In the genomic region with DNA sequence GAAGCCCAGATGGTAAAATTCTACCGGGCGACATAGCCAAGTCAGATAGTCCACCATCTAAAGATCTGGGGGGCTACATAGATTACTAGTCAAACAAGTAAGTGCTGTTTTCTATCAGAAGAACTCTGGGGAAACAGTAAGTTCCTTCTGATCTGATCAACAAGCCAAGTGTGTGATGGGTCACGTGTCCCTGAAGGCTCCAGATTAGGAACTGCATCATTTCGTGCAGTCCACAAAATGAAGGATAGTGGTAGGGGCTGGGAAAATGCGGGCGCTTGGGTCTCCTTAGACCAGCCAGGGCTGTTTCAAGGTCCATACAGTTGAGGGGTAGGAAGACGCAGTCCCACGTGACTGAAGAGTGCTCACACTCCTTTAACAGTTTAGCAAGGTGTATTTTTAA, we compare ENCODE assay signal across 26 cellular contexts. TPM values are rescaled to one million over a fixed set of nuclear protein-coding genes. Genes with fewer than 3 reads are reported as not detected.
DNase-seq lines count a peak whose midpoint lies in the region; ATAC-seq, FAIRE-seq and TF ChIP-seq lines count a peak whose summit lies in the region.
"Had no signal": no experiment of that assay in that cellular context is flagged by ENCODE, and none has a peak within 500 bp of the region (broad histone marks: within the 10 kb centered on the region; RNA-seq: fewer than 3 reads in every experiment).

No MANE protein-coding gene starts in this region.

- TF ChIP-seq CTCF in pancreas (IDR thresholded peaks at IDR 0.05) (no peak), mucosa of descending colon (IDR thresholded peaks at IDR 0.05) (no peak)

- peak overlapping the region; percentile 41 to 79 (median 57) for H3K4me3 Mint-ChIP-seq in immature natural killer cell

- no peaks in the 10 kb centered on the region for H3K27me3 ChIP-seq in pancreas
- H3K27me3 ChIP-seq: testis, uterus had no signal

- DNase-seq in G401 (ENCODE audit: low spot score) (peak; percentile 84), SK-N-DZ (ENCODE audit: low spot score) (peak; percentile 18), immature natural killer cell (no peak), pancreas (peak in 1 of 6 donors; percentile 22), mucosa of descending colon (no peak)
- no peak for DNase-seq in activated CD4-positive, alpha-beta T cell treated with anti-CD3 and anti-CD28 coated beads, Interleukin-2, amount 50 U/mL, for 1 hour
- DNase-seq: activated CD4-positive, alpha-beta T cell treated with anti-CD3 and anti-CD28 coated beads for 4 hours; activated T-cell treated with anti-CD3 and anti-CD28 coated beads, Interleukin-2, amount 50 U/mL, for 1 hour; DMS 273 treated with DMSO at 0.1 percent for 48 hours; effector CD4-positive, alpha-beta T cell; kidney; NCI-H1105 treated with DMSO at 0.1 percent for 48 hours; NCI-H2029 treated with DMSO at 0.1 percent for 48 hours; NCI-H226; NCI-H774; psoas muscle; stimulated activated naive CD4-positive, alpha-beta T cell; T-helper 2 cell; testis; uterus had no signal

- no peaks in the 10 kb centered on the region for H3K9me3 Mint-ChIP-seq in immature natural killer cell
- H3K9me3 Mint-ChIP-seq: IgD-negative memory B cell had no signal

- peaks cover 7 to 29% (median 13%) of the 10 kb centered on the region in 3 donors for H3K27me3 Mint-ChIP-seq in immature natural killer cell (ENCODE audit: low read depth in 3 of 3)

- no peaks in the 10 kb centered on the region for H3K36me3 Mint-ChIP-seq in immature natural killer cell
- H3K36me3 Mint-ChIP-seq: IgD-negative memory B cell had no signal

- peaks cover 34% of the 10 kb centered on the region in 2 donors for H3K4me1 Mint-ChIP-seq in immature natural killer cell

- no peak for FAIRE-seq in pancreas (lab: Jason Lieb, UNC)
- FAIRE-seq: kidney had no signal

- H3K36me3 ChIP-seq in pancreas (no peaks in the 10 kb centered on the region), mucosa of descending colon (ENCODE audit: low read depth) (no peaks in the 10 kb centered on the region)
- H3K36me3 ChIP-seq: neutrophil, uterus had no signal

- no peak for ATAC-seq in pancreas
- no peak for ATAC-seq in mucosa of descending colon
- no peak for ATAC-seq in HG02981 (IDR thresholded peaks at IDR 0.05; ENCODE audit: unreplicated experiment)
- ATAC-seq: psoas muscle, SK-N-SH treated with all-trans-retinoic acid at 6 μM for 48 hours had no signal

- peak overlapping the region in 3 of 6 donors; percentile 19 to 45 (median 39) for H3K27ac Mint-ChIP-seq in immature natural killer cell

- H3K4me1 ChIP-seq in pancreas (peaks cover 12 to 42% (median 23%) of the 10 kb centered on the region in 3 donors), mucosa of descending colon (ENCODE audit: low read depth) (no peaks in the 10 kb centered on the region)
- H3K4me1 ChIP-seq: uterus had no signal

- H3K9me3 ChIP-seq in pancreas, result no peaks in the 10 kb centered on the region
- no peaks in the 10 kb centered on the region for H3K9me3 ChIP-seq in mucosa of descending colon
- H3K9me3 ChIP-seq: neutrophil, psoas muscle, testis, uterus had no signal

- WGBS in pancreas, 2 donors, result 52 to 54% methylated on average over 8 of the region's 8 CpGs

- in situ Hi-C loops in G401 (cut with HindIII; ENCODE audit: low sequenced_read_pairs), result no loop called here

- no peak overlapping the region for H3K4me3 ChIP-seq in pancreas
- no peak overlapping the region for H3K4me3 ChIP-seq in mucosa of descending colon
- H3K4me3 ChIP-seq: testis, uterus had no signal

- peak overlapping the region in 3 of 4 donors; percentile 95 to 96 (median 95) for H3K27ac ChIP-seq in pancreas
- H3K27ac ChIP-seq: neutrophil, psoas muscle, testis had no signal

- intact Hi-C loops in pancreas (cut with DNase I), result loop anchor here in 2 of 3 donors (10.0 kb wide), 2 partner anchors 152 to 202 kb away; no protein-coding TSS in a partner anchor
- intact Hi-C loops in mucosa of descending colon (cut with DNase I, micrococcal nuclease), result loop anchor here in 1 of 2 donors (5.0 kb wide), 1 partner anchor 214 kb away; no protein-coding TSS in a partner anchor

RNA-seq across cellular contexts. Expression of a gene that starts 1.8 kb away (rescaled TPM):
- total RNA-seq in G401 (2014; rRNA removed; shearing (Covaris generic)), result not detected in 2 replicates
- 13.8 and 22.4 TPM in 2 replicates for polyA plus RNA-seq in SK-N-DZ (2014; cell fraction: cytosol; rRNA removed)
- polyA plus RNA-seq in SK-N-DZ (2014; cell fraction: nucleus; rRNA removed), result 6.8 and 12.9 TPM in 2 replicates
- polyA plus RNA-seq in immature natural killer cell (10 to 100 TPM in 2 of 3 donors, 1 to 10 TPM in 1; 7.7 to 23.9 (median 14.6) TPM), pancreas (10 to 100 TPM in 1 of 2 donors, 1 to 10 TPM in 1; 8.2 to 12.8 TPM)
- total RNA-seq in pancreas (10 to 100 TPM; 19.6 to 32.9 (median 24.0) TPM), mucosa of descending colon (10 to 100 TPM; 18.7 to 41.5 (median 27.6) TPM)
- total RNA-seq: M059J, OCI-LY7 had no signal

RNA-seq across cellular contexts. Expression of a gene that starts 46.5 kb away (rescaled TPM):
- not detected in 2 replicates for total RNA-seq in G401 (2014; rRNA removed; shearing (Covaris generic))
- polyA plus RNA-seq in SK-N-DZ (2014; cell fraction: cytosol; rRNA removed), result 29.0 and 32.4 TPM in 2 replicates
- polyA plus RNA-seq in SK-N-DZ (2014; cell fraction: nucleus; rRNA removed), result 13.0 and 20.8 TPM in 2 replicates
- polyA plus RNA-seq in immature natural killer cell, result 10 to 100 TPM in 2 of 3 donors, 1 to 10 TPM in 1; 4.3 to 60.4 (median 35.4) TPM
- total RNA-seq in pancreas, result 10 to 100 TPM in 2 of 6 donors, 1 to 10 TPM in 4; 2.5 to 25.6 (median 4.9) TPM
- 1 to 10 TPM; 1.6 to 2.4 TPM for polyA plus RNA-seq in pancreas
- 10 to 100 TPM in 2 of 3 donors, 1 to 10 TPM in 1; 8.1 to 20.0 (median 10.5) TPM for total RNA-seq in mucosa of descending colon
- total RNA-seq: OCI-LY7 had no signal

Comparison
In these comparisons a context has a peak if more than half of its experiments do, and no peak if none do; other contexts are left out.
1. DNase-seq: peak in G401 (single experiment) and SK-N-DZ (single experiment); none in immature natural killer cell (0 of 3), mucosa of descending colon (0 of 3) and activated CD4-positive, alpha-beta T cell treated with anti-CD3 and anti-CD28 coated beads, Interleukin-2, amount 50 U/mL, for 1 hour (single experiment).
2. RNA of a gene that starts 1.8 kb away (total RNA-seq): 18.7 to 41.5 TPM in mucosa of descending colon and 19.6 to 32.9 TPM in pancreas; not detected in G401; every median in the first group is over 10 times any median in the second.